ENCODE assay signal across 32 cellular contexts in genomic region chr2:240142859-240143258, GRCh38. TPM values are rescaled to one million over a fixed set of nuclear protein-coding genes. Genes with fewer than 3 reads are reported as not detected.
"Had no signal": no experiment of that assay in that cellular context is flagged by ENCODE, and none has a peak within 500 bp of the region (broad histone marks: within the 10 kb centered on the region; RNA-seq: fewer than 3 reads in every experiment).

No MANE protein-coding gene starts in this region.

- H3K9ac ChIP-seq: parathyroid adenoma had no signal

- H3K9me3 Mint-ChIP-seq: dendritic cell treated with granulocyte-macrophage colony-stimulating factor and Interleukin-4, amounts not matched to agents 40 ng/mL and 50 ng/mL, for 4 days had no signal

- DNase-seq: activated CD4-positive, alpha-beta T cell treated with anti-CD3 and anti-CD28 coated beads for 4 hours; activated CD4-positive, alpha-beta T cell treated with anti-CD3 and anti-CD28 coated beads, Interleukin-2, amount 50 U/mL, for 4 hours; activated naive CD4-positive, alpha-beta T cell; activated T-cell treated with anti-CD3 and anti-CD28 coated beads for 4 hours; activated T-cell treated with anti-CD3 and anti-CD28 coated beads, Interleukin-2, amount 50 U/mL, for 72 hours; amniotic stem cell; caudate nucleus; endodermal cell; foreskin fibroblast; hypothalamus; immature natural killer cell; nucleus accumbens; stimulated activated CD4-positive, alpha-beta T cell treated with anti-CD3 and anti-CD28 coated beads, Interleukin-2, amount 100 ng/mL, for 48 hours; stimulated activated naive CD8-positive, alpha-beta T cell treated with anti-CD3 and anti-CD28 coated beads, Interleukin-15, Interleukin-2, amounts not matched to agents 100 U/mL and 50 U/mL, for 24 hours; T-helper 9 cell; testis; trophoblast cell had no signal

- H3K27ac Mint-ChIP-seq: activated T-cell treated with anti-CD3 and anti-CD28 coated beads, Interleukin-2, amount 50 U/mL, for 72 hours; dendritic cell treated with granulocyte-macrophage colony-stimulating factor and Interleukin-4, amounts not matched to agents 40 ng/mL and 50 ng/mL, for 4 days; endodermal cell; immature natural killer cell; T-helper 1 cell treated with Interleukin-12 subunit alpha and Interleukin-12 subunit beta and Interleukin-4 antibody, amounts not matched to agents 30 μg/mL and 1 μg/mL, for 36 hours had no signal

- H3K27me3 ChIP-seq: testis had no signal

- H3K9me3 ChIP-seq: testis had no signal

- H3K4me3 ChIP-seq: testis had no signal

- ATAC-seq: esophagus mucosa had no signal

- H3K4me1 ChIP-seq: parathyroid adenoma, testis had no signal

- H3K79me2 ChIP-seq: parathyroid adenoma had no signal

- H3K4me3 Mint-ChIP-seq: activated T-cell treated with anti-CD3 and anti-CD28 coated beads, Interleukin-2, amount 50 U/mL, for 72 hours; dendritic cell treated with granulocyte-macrophage colony-stimulating factor and Interleukin-4, amounts not matched to agents 40 ng/mL and 50 ng/mL, for 4 days; endodermal cell; immature natural killer cell; T-helper 1 cell treated with Interleukin-12 subunit alpha and Interleukin-12 subunit beta and Interleukin-4 antibody, amounts not matched to agents 30 μg/mL and 1 μg/mL, for 36 hours had no signal

- FAIRE-seq: TTC549, urothelium cell line had no signal

- H2AFZ ChIP-seq: parathyroid adenoma had no signal

- H3K36me3 Mint-ChIP-seq: immature natural killer cell had no signal

- H3K27ac ChIP-seq: parathyroid adenoma, testis, VCaP had no signal

RNA-seq across cellular contexts. Expression of gene OTOS, which starts 2.4 kb away (rescaled TPM):
- total RNA-seq: activated T-cell treated with anti-CD3 and anti-CD28 coated beads, Interleukin-2, amount 50 U/mL, for 72 hours; endodermal cell; esophagus mucosa; kidney epithelial cell; left lobe of liver; lung microvascular endothelial cell; mesenteric fat pad; mucosa of gallbladder; pulmonary artery endothelial cell; right cardiac atrium had no signal
- polyA plus RNA-seq: immature natural killer cell, neural cell, right cardiac atrium had no signal
